In the genomic region with DNA sequence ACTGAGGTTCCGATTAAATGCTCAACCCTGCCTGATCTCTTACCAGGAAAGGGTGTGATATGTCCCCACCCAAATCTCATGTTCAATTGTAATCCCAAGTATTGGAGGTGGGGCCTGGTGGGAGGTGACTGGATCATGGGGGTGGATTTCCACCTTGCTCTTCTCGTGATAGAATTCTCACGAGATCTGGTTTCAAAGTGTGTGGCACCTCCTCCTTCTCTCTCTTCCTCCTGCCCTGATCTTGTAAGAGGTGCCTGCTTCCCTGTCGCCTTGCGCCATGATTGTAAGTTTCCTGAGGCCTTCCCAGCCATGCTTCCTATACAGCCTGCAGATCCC, we compare ENCODE assay signal across 12 cellular contexts. TPM values are rescaled to one million over a fixed set of nuclear protein-coding genes. Genes with fewer than 3 reads are reported as not detected.
A peak's percentile ranks its signal among the peaks of the same experiment; 100 is the strongest.
DNase-seq lines count a peak whose midpoint lies in the region; ATAC-seq and TF ChIP-seq lines count a peak whose summit lies in the region.
"Had no signal": no experiment of that assay in that cellular context is flagged by ENCODE, and none has a peak within 500 bp of the region (broad histone marks: within the 10 kb centered on the region; RNA-seq: fewer than 3 reads in every experiment).

No MANE protein-coding gene starts in this region.

- H3K4ac ChIP-seq in mesendoderm (ENCODE audit: low read depth, low read length), result no peak overlapping the region

- no peak overlapping the region for H4K5ac ChIP-seq in mesendoderm (ENCODE audit: low read length)

- peak overlapping the region; percentile 25 for H3K4me3 Mint-ChIP-seq in CD4-positive, alpha-beta T cell

- H3K79me1 ChIP-seq in mesendoderm (ENCODE audit: low read length), result no peaks in the 10 kb centered on the region

- no peaks in the 10 kb centered on the region for H3K9me3 ChIP-seq in CD4-positive, alpha-beta T cell (ENCODE audit: control insufficient read depth, low read length)
- peaks cover 9% of the 10 kb centered on the region; the same call in 1 of the 2 replicates for H3K9me3 ChIP-seq in OCI-LY7 (ENCODE audit: low read length)
- H3K9me3 ChIP-seq: SK-N-SH had no signal

- H3K27ac ChIP-seq in CD4-positive, alpha-beta T cell (ENCODE audit: low read depth, low read length), result peak overlapping the region; percentile 41
- H3K27ac ChIP-seq in OCI-LY7 (ENCODE audit: low read depth, low read length, poor library complexity, severe bottlenecking), result peak overlapping the region; percentile 83
- H3K27ac ChIP-seq in mesendoderm (ENCODE audit: low read depth, low read length), result no peak overlapping the region

- no peaks in the 10 kb centered on the region for H3K27me3 ChIP-seq in CD4-positive, alpha-beta T cell (ENCODE audit: control insufficient read depth, insufficient read depth, low read length)
- H3K27me3 ChIP-seq in mesendoderm (ENCODE audit: insufficient read depth, low read length, poor library complexity), result no peaks in the 10 kb centered on the region

- peak overlapping the region; percentile 16; the same call in 1 of the 2 replicates for H2AFZ ChIP-seq in OCI-LY7 (ENCODE audit: low read length)

- no peaks in the 10 kb centered on the region for H3K9me3 Mint-ChIP-seq in CD4-positive, alpha-beta T cell
- H3K9me3 Mint-ChIP-seq: effector memory CD8-positive, alpha-beta T cell had no signal

- no peak overlapping the region for H2BK120ac ChIP-seq in mesendoderm (ENCODE audit: low read depth, low read length)

- no peak overlapping the region for H3K23ac ChIP-seq in mesendoderm (ENCODE audit: low read length)

- H3K4me1 Mint-ChIP-seq in CD4-positive, alpha-beta T cell (ENCODE audit: low read depth), result peaks cover 77% of the 10 kb centered on the region

- CTCF ChIA-PET in CD4-positive, alpha-beta T cell (lab: Charles Lee), result no interaction called here
- CTCF ChIA-PET in OCI-LY7 (lab: Charles Lee; ENCODE audit: unreplicated experiment), result interaction anchor here (0.6 to 1.3 kb wide), 2 partner anchors 74 to 75 kb away, joined by 3 to 4 read pairs; no protein-coding TSS in a partner anchor

- H3K79me2 ChIP-seq in OCI-LY7 (ENCODE audit: insufficient read depth, low read depth, low read length) (no peaks in the 10 kb centered on the region), mesendoderm (ENCODE audit: control insufficient read depth, insufficient read depth, low read length) (no peaks in the 10 kb centered on the region)

- intact Hi-C loops in CD4-positive, alpha-beta T cell (cut with DNase I, micrococcal nuclease), result loop anchor here (5.0 kb wide), 2 partner anchors 44 to 66 kb away; no protein-coding TSS in a partner anchor
- intact Hi-C loops in OCI-LY7 (cut with micrococcal nuclease; ENCODE audit: unreplicated experiment), result loop anchor here (2.0 to 10.0 kb wide), 6 partner anchors 36 to 596 kb away; partner anchors contain the start of gene RSPH1

- peaks cover 74% of the 10 kb centered on the region for H3K4me1 ChIP-seq in OCI-LY7 (ENCODE audit: insufficient read depth, low read length, poor library complexity, severe bottlenecking)
- H3K4me1 ChIP-seq in mesendoderm (ENCODE audit: control insufficient read depth, low read depth, low read length), result peaks cover 12% of the 10 kb centered on the region

- H3K56ac ChIP-seq in mesendoderm (ENCODE audit: low read length), result no peak overlapping the region

- POLR2A ChIA-PET in CD4-positive, alpha-beta T cell (lab: Charles Lee), result interaction anchor here (1.2 to 1.3 kb wide), 2 partner anchors 38 to 57 kb away, joined by 3 read pairs; partner anchors contain the start of gene UBASH3A
- POLR2A ChIA-PET in OCI-LY7 (lab: Charles Lee), result interaction anchor here (0.8 to 2.1 kb wide), 4 partner anchors 10 to 75 kb away, joined by 3 to 13 read pairs (median 4); no protein-coding TSS in a partner anchor

- H3K36me3 ChIP-seq in OCI-LY7 (ENCODE audit: insufficient read depth, low read length) (no peaks in the 10 kb centered on the region; the same call in 1 of the 2 replicates), mesendoderm (ENCODE audit: control insufficient read depth, insufficient read depth, low read length) (no peaks in the 10 kb centered on the region)

- no peak overlapping the region for H3K18ac ChIP-seq in mesendoderm (ENCODE audit: low read length)

- H2BK5ac ChIP-seq in mesendoderm (ENCODE audit: low read length), result no peak overlapping the region

- H3K27me3 Mint-ChIP-seq in CD4-positive, alpha-beta T cell, result no peaks in the 10 kb centered on the region
- H3K27me3 Mint-ChIP-seq: effector memory CD8-positive, alpha-beta T cell had no signal

- TF ChIP-seq CTCF in CD4-positive, alpha-beta T cell (IDR thresholded peaks at IDR 0.05), result no peak
- no peak for TF ChIP-seq CTCF in OCI-LY7 (conservative IDR thresholded peaks at IDR 0.05; ENCODE audit: low read length)

- no peak for ATAC-seq in CD4-positive, alpha-beta T cell (ENCODE audit: poor library complexity)
- no peak for ATAC-seq in GM18520 (IDR thresholded peaks at IDR 0.05; ENCODE audit: unreplicated experiment)

- no peaks in the 10 kb centered on the region for H4K20me1 ChIP-seq in OCI-LY7 (ENCODE audit: insufficient read depth, low read length)

- no peak overlapping the region for H4K8ac ChIP-seq in mesendoderm (ENCODE audit: low read depth, low read length)

- H3K4me2 ChIP-seq in OCI-LY7 (ENCODE audit: low read length) (peak overlapping the region; percentile 96), mesendoderm (ENCODE audit: low read length) (no peak overlapping the region)
- H3K4me2 ChIP-seq: SK-N-SH had no signal

- peak overlapping the region; percentile 94 for H3K27ac Mint-ChIP-seq in CD4-positive, alpha-beta T cell

- no TSS peak for BruUV-seq in OCI-LY7 (replicated peaks; lab: Mats Ljungman, UMichigan)

- no peaks in the 10 kb centered on the region for H3K36me3 Mint-ChIP-seq in CD4-positive, alpha-beta T cell (ENCODE audit: low read depth)

- peak overlapping the region; percentile 60 for H3K4me3 ChIP-seq in OCI-LY7 (ENCODE audit: low read depth, low read length, poor library complexity, severe bottlenecking)
- H3K4me3 ChIP-seq in mesendoderm (ENCODE audit: low read length), result no peak overlapping the region

- DNase-seq in CD4-positive, alpha-beta T cell, result peak in 1 of 10 experiments; percentile 2
- DNase-seq in DMS79 treated with DMSO at 0.1 percent for 48 hours (lab: John Stamatoyannopoulos, UW) (peak; percentile 79), OCI-LY7 (ENCODE audit: low spot score) (no peak), mesendoderm (no peak), NCI-H524 treated with DMSO at 0.1 percent for 48 hours (lab: John Stamatoyannopoulos, UW) (no peak), CD1c-positive myeloid dendritic cell (ENCODE audit: extremely low spot score) (no peak)
- DNase-seq: Calu3; effector memory CD8-positive, alpha-beta T cell; posterior cingulate gyrus; stimulated activated naive CD4-positive, alpha-beta T cell treated with Interleukin-2 at 50 U/mL for 16 hours had no signal

- no peaks in the 10 kb centered on the region for H3K9me2 ChIP-seq in OCI-LY7 (ENCODE audit: insufficient read depth, low read length)
- H3K9me2 ChIP-seq: SK-N-SH had no signal

- H2AK5ac ChIP-seq in mesendoderm (ENCODE audit: low read length), result peak overlapping the region; percentile 23

- no CpG with 5 or more reads among the region's 5 CpGs for WGBS in mesendoderm (ENCODE audit: extremely low coverage, insufficient coverage, low lambda C conversion rate)

- no peak overlapping the region for H2BK15ac ChIP-seq in mesendoderm (replicated peaks; ENCODE audit: low read depth)

- no peak overlapping the region for H3K9ac ChIP-seq in mesendoderm (ENCODE audit: low read length)
- H3K9ac ChIP-seq: SK-N-SH had no signal

RNA-seq across cellular contexts. Expression of gene RSPH1, which starts 34.9 kb away (rescaled TPM):
- under 1 TPM; 0.34 to 0.38 TPM for total RNA-seq in CD4-positive, alpha-beta T cell
- 1.9 and 3.9 TPM in 2 replicates for total RNA-seq in OCI-LY7 (2014; rRNA removed; shearing (Covaris generic))
- 2.5 and 3.5 TPM in 2 replicates for total RNA-seq in OCI-LY7 (2022)
- 0.27 TPM for polyA plus RNA-seq in mesendoderm (2013, experiment 1 of 2)
- 0.25 TPM for polyA plus RNA-seq in mesendoderm (2013, experiment 2 of 2)

RNA-seq across cellular contexts. Expression of gene SLC37A1, which starts 52.5 kb away (rescaled TPM):
- total RNA-seq in CD4-positive, alpha-beta T cell, result 10 to 100 TPM; 16.4 to 16.7 TPM
- total RNA-seq in OCI-LY7 (2014; rRNA removed; shearing (Covaris generic)), result 20.5 and 27.6 TPM in 2 replicates
- 22.5 and 29.4 TPM in 2 replicates for total RNA-seq in OCI-LY7 (2022)
- polyA plus RNA-seq in mesendoderm (2013, experiment 1 of 2), result 15.0 TPM
- 16.0 TPM for polyA plus RNA-seq in mesendoderm (2013, experiment 2 of 2)

RNA-seq across cellular contexts. Expression of gene UBASH3A, which starts 57.5 kb away (rescaled TPM):
- 10 to 100 TPM; 59.7 to 60.8 TPM for total RNA-seq in CD4-positive, alpha-beta T cell
- total RNA-seq in OCI-LY7 (2014; rRNA removed; shearing (Covaris generic)), result not detected in 2 replicates
- total RNA-seq in OCI-LY7 (2022), result not detected in 2 replicates
- polyA plus RNA-seq in mesendoderm (2013, experiment 1 of 2), result not detected
- polyA plus RNA-seq in mesendoderm (2013, experiment 2 of 2), result not detected
- total RNA-seq: Calu3 had no signal
- polyA plus RNA-seq: SK-N-SH had no signal

Comparison
In these comparisons a context has a peak if more than half of its experiments do, and no peak if none do; other contexts are left out.
1. RNA of gene UBASH3A, which starts 57.5 kb away (total RNA-seq): 59.7 to 60.8 TPM in CD4-positive, alpha-beta T cell; not detected in OCI-LY7; every median in the first group is over 10 times any median in the second.